Comparison of ENCODE assay signal across 8 cellular contexts in the genomic region with DNA sequence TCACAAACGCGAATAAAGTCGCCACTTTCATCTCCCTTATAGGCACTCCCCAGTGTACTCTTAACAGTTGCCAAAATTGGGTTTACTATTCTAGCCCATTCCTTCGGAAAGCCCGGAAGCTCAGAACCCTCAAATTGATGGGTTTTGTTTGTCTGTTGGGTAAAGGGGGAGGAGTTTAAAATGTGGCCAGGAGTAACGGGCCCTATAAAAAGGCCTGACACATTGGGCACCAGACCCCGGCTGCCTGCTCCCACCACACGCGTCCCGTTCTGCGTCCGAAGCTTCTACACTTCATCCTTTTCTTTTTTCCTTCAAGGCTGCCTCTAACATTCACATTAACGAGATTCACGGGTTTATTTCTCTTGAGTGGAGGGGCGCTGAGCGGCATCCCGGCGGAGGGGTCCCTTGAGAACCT. TPM values are rescaled to one million over a fixed set of nuclear protein-coding genes. Genes with fewer than 3 reads are reported as not detected.
DNase-seq lines count a peak whose midpoint lies in the region; ATAC-seq lines count a peak whose summit lies in the region.

No MANE protein-coding gene starts in this region.

- no peaks in the 10 kb centered on the region for H3K27me3 ChIP-seq in neuron (ENCODE audit: insufficient read depth, low read length)

- H3K4me3 ChIP-seq in Jurkat, Clone E6-1 (ENCODE audit: low read length), result peak overlapping the region; percentile 69
- H3K4me3 ChIP-seq in neuron (ENCODE audit: low read length), result peak overlapping the region; percentile 62

- in situ Hi-C loops in G401 (cut with HindIII; ENCODE audit: low sequenced_read_pairs), result no loop called here

- peak; percentile 9 for ATAC-seq in GM18502 (IDR thresholded peaks at IDR 0.05; ENCODE audit: poor library complexity, unreplicated experiment)

- H3K4me1 ChIP-seq in neuron (ENCODE audit: insufficient read depth, low read length), result peaks cover 9% of the 10 kb centered on the region

- H2AFZ ChIP-seq in neuron (ENCODE audit: low read depth, low read length), result peak overlapping the region; percentile 75

- H3K27ac ChIP-seq in cingulate gyrus (ENCODE audit: low read depth, low read length), result peak overlapping the region; percentile 97

- no peaks in the 10 kb centered on the region for H3K9me3 ChIP-seq in neuron (ENCODE audit: low read length)

- no peak for DNase-seq in Jurkat, Clone E6-1 (ENCODE audit: low read depth, low spot score)
- DNase-seq in T1000 (lab: John Stamatoyannopoulos, UW) (no peak), GM19240 (ENCODE audit: insufficient read length, low spot score) (no peak), NCI-H82 (lab: John Stamatoyannopoulos, UW) (no peak), G401 (ENCODE audit: low spot score) (no peak)

- H3K36me3 ChIP-seq in neuron (ENCODE audit: insufficient read depth, low read length), result peaks cover 14% of the 10 kb centered on the region

RNA-seq across cellular contexts. Expression of gene NHEJ1, which starts 0.8 kb away (rescaled TPM):
- polyA plus RNA-seq in Jurkat, Clone E6-1 (2012; ENCODE audit: insufficient read depth, insufficient read length), result 16.5 TPM
- total RNA-seq in G401 (2014; rRNA removed; shearing (Covaris generic)), result 31.7 TPM in 2 replicates

RNA-seq across cellular contexts. Expression of gene SLC23A3, which starts 10.1 kb away (rescaled TPM):
- 0.98 TPM for polyA plus RNA-seq in Jurkat, Clone E6-1 (2012; ENCODE audit: insufficient read depth, insufficient read length)
- not detected in 2 replicates for total RNA-seq in G401 (2014; rRNA removed; shearing (Covaris generic))

RNA-seq across cellular contexts. Expression of gene CNPPD1, which starts 16.9 kb away (rescaled TPM):
- polyA plus RNA-seq in Jurkat, Clone E6-1 (2012; ENCODE audit: insufficient read depth, insufficient read length), result 45.0 TPM
- total RNA-seq in G401 (2014; rRNA removed; shearing (Covaris generic)), result 34.7 and 39.0 TPM in 2 replicates

RNA-seq across cellular contexts. Expression of gene RETREG2, which starts 18.3 kb away (rescaled TPM):
- 56.6 TPM for polyA plus RNA-seq in Jurkat, Clone E6-1 (2012; ENCODE audit: insufficient read depth, insufficient read length)
- 55.4 and 64.6 TPM in 2 replicates for total RNA-seq in G401 (2014; rRNA removed; shearing (Covaris generic))

RNA-seq across cellular contexts. Expression of gene ZFAND2B, which starts 46.8 kb away (rescaled TPM):
- polyA plus RNA-seq in Jurkat, Clone E6-1 (2012; ENCODE audit: insufficient read depth, insufficient read length), result 49.7 TPM
- 24.8 and 26.9 TPM in 2 replicates for total RNA-seq in G401 (2014; rRNA removed; shearing (Covaris generic))
